25 cellular contexts compared by ENCODE assay signal in genomic region chr11:125299821-125300220, GRCh38.
"Had no signal": no experiment of that assay in that cellular context is flagged by ENCODE, and none has a peak within 500 bp of the region (broad histone marks: within the 10 kb centered on the region; RNA-seq: fewer than 3 reads in every experiment).

No MANE protein-coding gene starts in this region.

- H3K9ac ChIP-seq: neural progenitor cell had no signal

- FAIRE-seq: frontal cortex had no signal

- H3K9me3 Mint-ChIP-seq: nephron; neural progenitor cell; stimulated activated naive CD8-positive, alpha-beta T cell treated with anti-CD3 and anti-CD28 coated beads, Interleukin-15, amount 100 ng/mL, for 72 hours had no signal

- H3K27me3 Mint-ChIP-seq: stimulated activated naive CD8-positive, alpha-beta T cell treated with anti-CD3 and anti-CD28 coated beads, Interleukin-15, amount 100 ng/mL, for 72 hours had no signal

- H3K9me3 ChIP-seq: left lung, ovary, right lobe of liver, suprapubic skin, transverse colon, vagina had no signal

- H3K27me3 ChIP-seq: left lung, neural progenitor cell, ovary, right lobe of liver, suprapubic skin, transverse colon, vagina had no signal

- H3K27ac ChIP-seq: left lung, neural progenitor cell, ovary, right lobe of liver, suprapubic skin, transverse colon, vagina had no signal

- ATAC-seq: left lung; naive thymus-derived CD4-positive, alpha-beta T cell; right lobe of liver; stimulated activated naive CD8-positive, alpha-beta T cell treated with anti-CD3 and anti-CD28 coated beads, Interleukin-15, amount 100 ng/mL, for 72 hours had no signal

- DNase-seq: cortex of kidney; effector CD4-positive, alpha-beta T cell; head of caudate nucleus; left cardiac atrium; left lung; mesendoderm; midbrain; naive thymus-derived CD4-positive, alpha-beta T cell; nucleus accumbens; ovary; posterior cingulate gyrus; right lobe of liver; stimulated activated CD4-positive, alpha-beta T cell treated with anti-CD3 and anti-CD28 coated beads, Interleukin-12 subunit alpha, Interleukin-12 subunit beta, amount 100 ng/mL, for 4 hours; stimulated activated CD4-positive, alpha-beta T cell treated with anti-CD3 and anti-CD28 coated beads, Interleukin-1b, Interleukin-23, amount 100 ng/mL, for 48 hours; stimulated activated CD4-positive, alpha-beta T cell treated with anti-CD3 and anti-CD28 coated beads, Interleukin-4, amount 100 ng/mL, for 1 hour; stimulated activated CD8-positive, alpha-beta memory T cell treated with anti-CD3 and anti-CD28 coated beads, Interleukin-4, amount 100 ng/mL, for 48 hours; stimulated activated naive CD4-positive, alpha-beta T cell; stimulated activated naive CD8-positive, alpha-beta T cell treated with anti-CD3 and anti-CD28 coated beads, Interleukin-15, amount 100 ng/mL, for 72 hours; transverse colon had no signal

- H3K4me2 ChIP-seq: neural progenitor cell, smooth muscle cell had no signal

- H3K27ac Mint-ChIP-seq: naive thymus-derived CD4-positive, alpha-beta T cell; neural progenitor cell had no signal

- H3K4me1 Mint-ChIP-seq: naive thymus-derived CD4-positive, alpha-beta T cell; stimulated activated naive CD8-positive, alpha-beta T cell treated with anti-CD3 and anti-CD28 coated beads, Interleukin-15, amount 100 ng/mL, for 72 hours had no signal

- H3K36me3 Mint-ChIP-seq: naive thymus-derived CD4-positive, alpha-beta T cell had no signal

- H3K4me1 ChIP-seq: left lung, neural progenitor cell, right lobe of liver, suprapubic skin, vagina had no signal

- H3K4me3 ChIP-seq: left lung, neural progenitor cell, ovary, right lobe of liver, smooth muscle cell, suprapubic skin, transverse colon, vagina had no signal

- H2AFZ ChIP-seq: neural progenitor cell had no signal

- H3K36me3 ChIP-seq: left lung, neural progenitor cell, ovary, right lobe of liver, suprapubic skin, transverse colon, vagina had no signal

- H3K4me3 Mint-ChIP-seq: naive thymus-derived CD4-positive, alpha-beta T cell; nephron; neural progenitor cell; stimulated activated naive CD8-positive, alpha-beta T cell treated with anti-CD3 and anti-CD28 coated beads, Interleukin-15, amount 100 ng/mL, for 72 hours had no signal
